Comparison of ENCODE assay signal across 1 cellular context in the genomic region with DNA sequence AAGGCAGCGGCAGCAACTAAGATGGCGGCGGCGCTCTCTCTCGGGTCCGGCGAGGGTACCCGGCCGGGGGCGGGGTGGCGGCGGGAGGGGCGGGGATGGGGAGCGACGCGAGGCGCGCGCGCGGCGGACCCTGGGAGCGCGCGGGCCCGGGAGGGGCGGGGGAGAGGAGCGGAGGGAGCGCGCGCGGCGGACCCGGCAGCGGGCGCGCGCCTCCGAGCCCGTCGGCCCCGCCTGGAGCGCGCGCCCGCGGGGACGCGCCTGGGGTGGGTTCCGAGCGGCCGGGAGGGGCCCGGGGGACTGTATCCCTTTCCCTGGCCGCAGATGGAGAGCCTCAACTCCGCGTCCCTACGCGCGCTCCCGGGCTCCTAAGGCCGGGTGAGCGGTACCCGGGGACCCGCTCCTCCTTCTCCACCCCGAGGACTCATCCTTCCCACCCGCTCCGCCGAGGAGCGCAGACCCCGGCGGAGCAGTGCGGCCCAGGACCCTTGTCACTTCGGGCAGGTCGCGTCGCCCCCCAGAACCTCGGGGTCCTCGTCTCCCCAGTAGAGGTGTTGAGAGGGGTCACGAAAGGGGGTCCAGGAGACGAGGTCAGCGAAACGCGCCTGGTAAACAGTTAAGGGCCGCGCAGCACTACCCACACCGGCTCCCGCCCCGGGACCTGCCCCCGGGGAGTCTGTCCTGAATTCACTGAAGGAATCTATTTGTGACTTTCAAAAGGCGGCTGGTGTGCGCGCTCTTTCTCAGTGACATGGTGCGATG.
TF ChIP-seq lines count a peak whose summit lies in the region.

A gene (minus strand): TSS at position 23 of the 759 bp plus-strand sequence. CDS start 232 bp downstream, outside the sequence.

TF ChIP-seq in K562, 482 proteins besides CTCF, POLR2A, EP300 and RAD21 (continued from another document and continues in another):
- TF ChIP-seq, protein P1, sequence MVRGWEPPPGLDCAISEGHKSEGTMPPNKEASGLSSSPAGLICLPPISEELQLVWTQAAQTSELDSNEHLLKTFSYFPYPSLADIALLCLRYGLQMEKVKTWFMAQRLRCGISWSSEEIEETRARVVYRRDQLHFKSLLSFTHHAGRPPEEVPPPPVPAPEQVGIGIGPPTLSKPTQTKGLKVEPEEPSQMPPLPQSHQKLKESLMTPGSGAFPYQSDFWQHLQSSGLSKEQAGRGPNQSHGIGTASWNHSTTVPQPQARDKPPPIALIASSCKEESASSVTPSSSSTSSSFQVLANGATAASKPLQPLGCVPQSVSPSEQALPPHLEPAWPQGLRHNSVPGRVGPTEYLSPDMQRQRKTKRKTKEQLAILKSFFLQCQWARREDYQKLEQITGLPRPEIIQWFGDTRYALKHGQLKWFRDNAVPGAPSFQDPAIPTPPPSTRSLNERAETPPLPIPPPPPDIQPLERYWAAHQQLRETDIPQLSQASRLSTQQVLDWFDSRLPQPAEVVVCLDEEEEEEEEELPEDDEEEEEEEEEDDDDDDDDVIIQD (CRISPR knock-in tag; IDR thresholded peaks at IDR 0.05), result 0 out of 2 replicates have a peak, but pooled peaks have one; percentile 8
- TF ChIP-seq ZFP1 (CRISPR knock-in tag; IDR thresholded peaks at IDR 0.05) (no peak), ZC3H8 (IDR thresholded peaks at IDR 0.05) (no peak), TAF9B (IDR thresholded peaks at IDR 0.05; ENCODE audit: partially characterized antibody) (no peak), CBFA2T3 (IDR thresholded peaks at IDR 0.05) (peak; percentile 71), ZNF707 (CRISPR knock-in tag; conservative IDR thresholded peaks at IDR 0.05) (no peak), MYBL2 (IDR thresholded peaks at IDR 0.05; ENCODE audit: low read depth) (no peak), MYBL2 (CRISPR knock-in tag; IDR thresholded peaks at IDR 0.05; ENCODE audit: borderline replicate concordance) (no peak), ZNF263 (CRISPR knock-in tag; IDR thresholded peaks at IDR 0.05; ENCODE audit: borderline replicate concordance) (no peak; the same call in 1 of the 2 replicates), ATF1 (CRISPR knock-in tag; IDR thresholded peaks at IDR 0.05) (no peak), ATF1 (tag; IDR thresholded peaks at IDR 0.05) (0 out of 2 replicates have a peak, but pooled peaks have one; percentile 12), TAF1 (IDR thresholded peaks at IDR 0.05; ENCODE audit: control insufficient read depth, extremely low read depth, insufficient read depth, low read length, severe bottlenecking) (peak; percentile 73), ZNF384 (IDR thresholded peaks at IDR 0.05; ENCODE audit: low read depth, low read length) (no peak), PHF8 (IDR thresholded peaks at IDR 0.05; ENCODE audit: borderline replicate concordance, low read length) (0 out of 2 replicates have a peak, but pooled peaks have one; percentile 11), ZNF644 (tag; IDR thresholded peaks at IDR 0.05; ENCODE audit: low read depth) (peak; percentile 98), COPS2 (conservative IDR thresholded peaks at IDR 0.05) (no peak), ZNF766 (CRISPR knock-in tag; conservative IDR thresholded peaks at IDR 0.05) (peak; percentile 99), FOXM1 (IDR thresholded peaks at IDR 0.05; ENCODE audit: low read depth) (no peak), FOXM1 (CRISPR knock-in tag; IDR thresholded peaks at IDR 0.05; ENCODE audit: low read depth) (no peak), NFRKB (IDR thresholded peaks at IDR 0.05; ENCODE audit: low read depth) (no peak), DMBX1 (CRISPR knock-in tag; IDR thresholded peaks at IDR 0.05; ENCODE audit: borderline replicate concordance) (peak; percentile 92; the same call in 1 of the 2 replicates)
- TF ChIP-seq, protein P2, sequence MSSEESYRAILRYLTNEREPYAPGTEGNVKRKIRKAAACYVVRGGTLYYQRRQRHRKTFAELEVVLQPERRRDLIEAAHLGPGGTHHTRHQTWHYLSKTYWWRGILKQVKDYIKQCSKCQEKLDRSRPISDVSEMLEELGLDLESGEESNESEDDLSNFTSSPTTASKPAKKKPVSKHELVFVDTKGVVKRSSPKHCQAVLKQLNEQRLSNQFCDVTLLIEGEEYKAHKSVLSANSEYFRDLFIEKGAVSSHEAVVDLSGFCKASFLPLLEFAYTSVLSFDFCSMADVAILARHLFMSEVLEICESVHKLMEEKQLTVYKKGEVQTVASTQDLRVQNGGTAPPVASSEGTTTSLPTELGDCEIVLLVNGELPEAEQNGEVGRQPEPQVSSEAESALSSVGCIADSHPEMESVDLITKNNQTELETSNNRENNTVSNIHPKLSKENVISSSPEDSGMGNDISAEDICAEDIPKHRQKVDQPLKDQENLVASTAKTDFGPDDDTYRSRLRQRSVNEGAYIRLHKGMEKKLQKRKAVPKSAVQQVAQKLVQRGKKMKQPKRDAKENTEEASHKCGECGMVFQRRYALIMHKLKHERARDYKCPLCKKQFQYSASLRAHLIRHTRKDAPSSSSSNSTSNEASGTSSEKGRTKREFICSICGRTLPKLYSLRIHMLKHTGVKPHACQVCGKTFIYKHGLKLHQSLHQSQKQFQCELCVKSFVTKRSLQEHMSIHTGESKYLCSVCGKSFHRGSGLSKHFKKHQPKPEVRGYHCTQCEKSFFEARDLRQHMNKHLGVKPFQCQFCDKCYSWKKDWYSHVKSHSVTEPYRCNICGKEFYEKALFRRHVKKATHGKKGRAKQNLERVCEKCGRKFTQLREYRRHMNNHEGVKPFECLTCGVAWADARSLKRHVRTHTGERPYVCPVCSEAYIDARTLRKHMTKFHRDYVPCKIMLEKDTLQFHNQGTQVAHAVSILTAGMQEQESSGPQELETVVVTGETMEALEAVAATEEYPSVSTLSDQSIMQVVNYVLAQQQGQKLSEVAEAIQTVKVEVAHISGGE (CRISPR knock-in tag; IDR thresholded peaks at IDR 0.05), result peak in 1 of 3 experiments; percentile 87; a peak in 2 of 6 replicates
- TF ChIP-seq, protein P3, sequence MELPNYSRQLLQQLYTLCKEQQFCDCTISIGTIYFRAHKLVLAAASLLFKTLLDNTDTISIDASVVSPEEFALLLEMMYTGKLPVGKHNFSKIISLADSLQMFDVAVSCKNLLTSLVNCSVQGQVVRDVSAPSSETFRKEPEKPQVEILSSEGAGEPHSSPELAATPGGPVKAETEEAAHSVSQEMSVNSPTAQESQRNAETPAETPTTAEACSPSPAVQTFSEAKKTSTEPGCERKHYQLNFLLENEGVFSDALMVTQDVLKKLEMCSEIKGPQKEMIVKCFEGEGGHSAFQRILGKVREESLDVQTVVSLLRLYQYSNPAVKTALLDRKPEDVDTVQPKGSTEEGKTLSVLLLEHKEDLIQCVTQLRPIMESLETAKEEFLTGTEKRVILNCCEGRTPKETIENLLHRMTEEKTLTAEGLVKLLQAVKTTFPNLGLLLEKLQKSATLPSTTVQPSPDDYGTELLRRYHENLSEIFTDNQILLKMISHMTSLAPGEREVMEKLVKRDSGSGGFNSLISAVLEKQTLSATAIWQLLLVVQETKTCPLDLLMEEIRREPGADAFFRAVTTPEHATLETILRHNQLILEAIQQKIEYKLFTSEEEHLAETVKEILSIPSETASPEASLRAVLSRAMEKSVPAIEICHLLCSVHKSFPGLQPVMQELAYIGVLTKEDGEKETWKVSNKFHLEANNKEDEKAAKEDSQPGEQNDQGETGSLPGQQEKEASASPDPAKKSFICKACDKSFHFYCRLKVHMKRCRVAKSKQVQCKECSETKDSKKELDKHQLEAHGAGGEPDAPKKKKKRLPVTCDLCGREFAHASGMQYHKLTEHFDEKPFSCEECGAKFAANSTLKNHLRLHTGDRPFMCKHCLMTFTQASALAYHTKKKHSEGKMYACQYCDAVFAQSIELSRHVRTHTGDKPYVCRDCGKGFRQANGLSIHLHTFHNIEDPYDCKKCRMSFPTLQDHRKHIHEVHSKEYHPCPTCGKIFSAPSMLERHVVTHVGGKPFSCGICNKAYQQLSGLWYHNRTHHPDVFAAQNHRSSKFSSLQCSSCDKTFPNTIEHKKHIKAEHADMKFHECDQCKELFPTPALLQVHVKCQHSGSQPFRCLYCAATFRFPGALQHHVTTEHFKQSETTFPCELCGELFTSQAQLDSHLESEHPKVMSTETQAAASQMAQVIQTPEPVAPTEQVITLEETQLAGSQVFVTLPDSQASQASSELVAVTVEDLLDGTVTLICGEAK (IDR thresholded peaks at IDR 0.05), result no peak
- TF ChIP-seq, protein P3 (CRISPR knock-in tag; IDR thresholded peaks at IDR 0.05), result no peak
- TF ChIP-seq, protein P4, sequence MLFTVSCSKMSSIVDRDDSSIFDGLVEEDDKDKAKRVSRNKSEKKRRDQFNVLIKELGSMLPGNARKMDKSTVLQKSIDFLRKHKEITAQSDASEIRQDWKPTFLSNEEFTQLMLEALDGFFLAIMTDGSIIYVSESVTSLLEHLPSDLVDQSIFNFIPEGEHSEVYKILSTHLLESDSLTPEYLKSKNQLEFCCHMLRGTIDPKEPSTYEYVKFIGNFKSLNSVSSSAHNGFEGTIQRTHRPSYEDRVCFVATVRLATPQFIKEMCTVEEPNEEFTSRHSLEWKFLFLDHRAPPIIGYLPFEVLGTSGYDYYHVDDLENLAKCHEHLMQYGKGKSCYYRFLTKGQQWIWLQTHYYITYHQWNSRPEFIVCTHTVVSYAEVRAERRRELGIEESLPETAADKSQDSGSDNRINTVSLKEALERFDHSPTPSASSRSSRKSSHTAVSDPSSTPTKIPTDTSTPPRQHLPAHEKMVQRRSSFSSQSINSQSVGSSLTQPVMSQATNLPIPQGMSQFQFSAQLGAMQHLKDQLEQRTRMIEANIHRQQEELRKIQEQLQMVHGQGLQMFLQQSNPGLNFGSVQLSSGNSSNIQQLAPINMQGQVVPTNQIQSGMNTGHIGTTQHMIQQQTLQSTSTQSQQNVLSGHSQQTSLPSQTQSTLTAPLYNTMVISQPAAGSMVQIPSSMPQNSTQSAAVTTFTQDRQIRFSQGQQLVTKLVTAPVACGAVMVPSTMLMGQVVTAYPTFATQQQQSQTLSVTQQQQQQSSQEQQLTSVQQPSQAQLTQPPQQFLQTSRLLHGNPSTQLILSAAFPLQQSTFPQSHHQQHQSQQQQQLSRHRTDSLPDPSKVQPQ (CRISPR knock-in tag; IDR thresholded peaks at IDR 0.05; ENCODE audit: borderline replicate concordance), result no peak
- TF ChIP-seq, protein P5, sequence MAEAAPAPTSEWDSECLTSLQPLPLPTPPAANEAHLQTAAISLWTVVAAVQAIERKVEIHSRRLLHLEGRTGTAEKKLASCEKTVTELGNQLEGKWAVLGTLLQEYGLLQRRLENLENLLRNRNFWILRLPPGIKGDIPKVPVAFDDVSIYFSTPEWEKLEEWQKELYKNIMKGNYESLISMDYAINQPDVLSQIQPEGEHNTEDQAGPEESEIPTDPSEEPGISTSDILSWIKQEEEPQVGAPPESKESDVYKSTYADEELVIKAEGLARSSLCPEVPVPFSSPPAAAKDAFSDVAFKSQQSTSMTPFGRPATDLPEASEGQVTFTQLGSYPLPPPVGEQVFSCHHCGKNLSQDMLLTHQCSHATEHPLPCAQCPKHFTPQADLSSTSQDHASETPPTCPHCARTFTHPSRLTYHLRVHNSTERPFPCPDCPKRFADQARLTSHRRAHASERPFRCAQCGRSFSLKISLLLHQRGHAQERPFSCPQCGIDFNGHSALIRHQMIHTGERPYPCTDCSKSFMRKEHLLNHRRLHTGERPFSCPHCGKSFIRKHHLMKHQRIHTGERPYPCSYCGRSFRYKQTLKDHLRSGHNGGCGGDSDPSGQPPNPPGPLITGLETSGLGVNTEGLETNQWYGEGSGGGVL (CRISPR knock-in tag; IDR thresholded peaks at IDR 0.05), result no peak
- TF ChIP-seq, protein P6, sequence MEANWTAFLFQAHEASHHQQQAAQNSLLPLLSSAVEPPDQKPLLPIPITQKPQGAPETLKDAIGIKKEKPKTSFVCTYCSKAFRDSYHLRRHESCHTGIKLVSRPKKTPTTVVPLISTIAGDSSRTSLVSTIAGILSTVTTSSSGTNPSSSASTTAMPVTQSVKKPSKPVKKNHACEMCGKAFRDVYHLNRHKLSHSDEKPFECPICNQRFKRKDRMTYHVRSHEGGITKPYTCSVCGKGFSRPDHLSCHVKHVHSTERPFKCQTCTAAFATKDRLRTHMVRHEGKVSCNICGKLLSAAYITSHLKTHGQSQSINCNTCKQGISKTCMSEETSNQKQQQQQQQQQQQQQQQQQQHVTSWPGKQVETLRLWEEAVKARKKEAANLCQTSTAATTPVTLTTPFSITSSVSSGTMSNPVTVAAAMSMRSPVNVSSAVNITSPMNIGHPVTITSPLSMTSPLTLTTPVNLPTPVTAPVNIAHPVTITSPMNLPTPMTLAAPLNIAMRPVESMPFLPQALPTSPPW (CRISPR knock-in tag; IDR thresholded peaks at IDR 0.05), result peak; percentile 95
- TF ChIP-seq, protein P7, sequence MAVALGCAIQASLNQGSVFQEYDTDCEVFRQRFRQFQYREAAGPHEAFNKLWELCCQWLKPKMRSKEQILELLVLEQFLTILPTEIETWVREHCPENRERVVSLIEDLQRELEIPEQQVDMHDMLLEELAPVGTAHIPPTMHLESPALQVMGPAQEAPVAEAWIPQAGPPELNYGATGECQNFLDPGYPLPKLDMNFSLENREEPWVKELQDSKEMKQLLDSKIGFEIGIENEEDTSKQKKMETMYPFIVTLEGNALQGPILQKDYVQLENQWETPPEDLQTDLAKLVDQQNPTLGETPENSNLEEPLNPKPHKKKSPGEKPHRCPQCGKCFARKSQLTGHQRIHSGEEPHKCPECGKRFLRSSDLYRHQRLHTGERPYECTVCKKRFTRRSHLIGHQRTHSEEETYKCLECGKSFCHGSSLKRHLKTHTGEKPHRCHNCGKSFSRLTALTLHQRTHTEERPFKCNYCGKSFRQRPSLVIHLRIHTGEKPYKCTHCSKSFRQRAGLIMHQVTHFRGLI (CRISPR knock-in tag; IDR thresholded peaks at IDR 0.05), result 0 out of 2 replicates have a peak, but pooled peaks have one; percentile 27
